In the genomic region with DNA sequence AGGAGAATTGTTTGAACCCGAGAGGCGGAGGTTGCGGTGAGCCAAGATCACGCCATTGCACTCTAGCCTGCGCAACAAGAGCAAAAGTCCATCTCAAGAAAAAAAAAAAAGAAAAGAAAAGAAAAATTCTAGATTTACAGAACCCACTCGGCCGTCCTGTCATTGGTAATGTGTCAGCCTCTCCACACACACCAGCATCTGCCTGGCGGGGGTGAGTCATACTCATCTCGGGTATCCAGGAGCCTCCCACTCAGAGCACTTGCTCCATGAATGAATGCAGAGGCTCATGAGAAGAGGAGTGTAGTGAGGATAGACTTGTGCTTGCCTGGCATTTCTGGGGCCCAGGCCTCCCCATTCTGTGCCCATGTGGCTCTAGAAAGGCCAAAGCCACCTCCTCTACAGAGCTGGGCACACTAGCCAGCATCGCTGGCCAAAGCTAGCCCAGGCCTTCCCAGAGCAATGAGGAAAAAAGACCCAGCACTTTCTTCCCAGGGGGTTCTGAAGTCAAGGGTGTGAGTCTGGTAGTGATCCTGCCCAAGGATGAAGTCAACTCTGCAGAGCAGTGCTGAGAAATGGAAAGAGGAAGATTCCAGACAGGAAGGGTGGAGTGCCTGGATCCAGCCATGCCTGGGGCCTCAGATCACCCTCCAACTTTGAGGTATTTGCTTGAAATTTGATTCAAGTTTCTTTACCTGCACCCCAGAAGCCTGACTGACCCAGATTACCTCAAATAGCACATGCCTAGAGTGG, we compare ENCODE assay signal across 1 cellular context.
TF ChIP-seq lines count a peak whose summit lies in the region.

No MANE protein-coding gene starts in this region.

TF ChIP-seq in SK-N-SH, 30 proteins besides CTCF, POLR2A, EP300 and RAD21 (continued from another document):
- TF ChIP-seq, protein P1, sequence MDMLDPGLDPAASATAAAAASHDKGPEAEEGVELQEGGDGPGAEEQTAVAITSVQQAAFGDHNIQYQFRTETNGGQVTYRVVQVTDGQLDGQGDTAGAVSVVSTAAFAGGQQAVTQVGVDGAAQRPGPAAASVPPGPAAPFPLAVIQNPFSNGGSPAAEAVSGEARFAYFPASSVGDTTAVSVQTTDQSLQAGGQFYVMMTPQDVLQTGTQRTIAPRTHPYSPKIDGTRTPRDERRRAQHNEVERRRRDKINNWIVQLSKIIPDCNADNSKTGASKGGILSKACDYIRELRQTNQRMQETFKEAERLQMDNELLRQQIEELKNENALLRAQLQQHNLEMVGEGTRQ (IDR thresholded peaks at IDR 0.05; ENCODE audit: borderline replicate concordance, low read depth, low read length) = no peak
- TF ChIP-seq NRF1 (IDR thresholded peaks at IDR 0.05; ENCODE audit: low read depth, low read length) (no peak), TEAD4 (IDR thresholded peaks at IDR 0.05; ENCODE audit: borderline replicate concordance, insufficient read depth) (no peak), FOSL2 (IDR thresholded peaks at IDR 0.05; ENCODE audit: borderline replicate concordance, low read depth) (peak; percentile 93), GATA2 (CRISPR knock-in tag; IDR thresholded peaks at IDR 0.05) (no peak), SIN3A (IDR thresholded peaks at IDR 0.05; ENCODE audit: borderline replicate concordance, low read depth, low read length) (peak; percentile 90; the same call in 1 of the 2 replicates), POLR2AphosphoS5 (IDR thresholded peaks at IDR 0.05; ENCODE audit: low read depth, low read length) (0 out of 2 replicates have a peak, but pooled peaks have one; percentile 39), TCF12 (IDR thresholded peaks at IDR 0.05) (peak; percentile 72; the same call in 1 of the 2 replicates), JUND (IDR thresholded peaks at IDR 0.05) (peak; percentile 88), RXRA (IDR thresholded peaks at IDR 0.05; ENCODE audit: borderline replicate concordance, low read depth) (no peak), RFX5 (IDR thresholded peaks at IDR 0.05; ENCODE audit: low read length) (no peak)
- TF ChIP-seq, protein P2, sequence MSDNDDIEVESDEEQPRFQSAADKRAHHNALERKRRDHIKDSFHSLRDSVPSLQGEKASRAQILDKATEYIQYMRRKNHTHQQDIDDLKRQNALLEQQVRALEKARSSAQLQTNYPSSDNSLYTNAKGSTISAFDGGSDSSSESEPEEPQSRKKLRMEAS (IDR thresholded peaks at IDR 0.05; ENCODE audit: low read depth) = peak; percentile 62
- TF ChIP-seq, protein P3, sequence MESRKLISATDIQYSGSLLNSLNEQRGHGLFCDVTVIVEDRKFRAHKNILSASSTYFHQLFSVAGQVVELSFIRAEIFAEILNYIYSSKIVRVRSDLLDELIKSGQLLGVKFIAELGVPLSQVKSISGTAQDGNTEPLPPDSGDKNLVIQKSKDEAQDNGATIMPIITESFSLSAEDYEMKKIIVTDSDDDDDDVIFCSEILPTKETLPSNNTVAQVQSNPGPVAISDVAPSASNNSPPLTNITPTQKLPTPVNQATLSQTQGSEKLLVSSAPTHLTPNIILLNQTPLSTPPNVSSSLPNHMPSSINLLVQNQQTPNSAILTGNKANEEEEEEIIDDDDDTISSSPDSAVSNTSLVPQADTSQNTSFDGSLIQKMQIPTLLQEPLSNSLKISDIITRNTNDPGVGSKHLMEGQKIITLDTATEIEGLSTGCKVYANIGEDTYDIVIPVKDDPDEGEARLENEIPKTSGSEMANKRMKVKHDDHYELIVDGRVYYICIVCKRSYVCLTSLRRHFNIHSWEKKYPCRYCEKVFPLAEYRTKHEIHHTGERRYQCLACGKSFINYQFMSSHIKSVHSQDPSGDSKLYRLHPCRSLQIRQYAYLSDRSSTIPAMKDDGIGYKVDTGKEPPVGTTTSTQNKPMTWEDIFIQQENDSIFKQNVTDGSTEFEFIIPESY (IDR thresholded peaks at IDR 0.05; ENCODE audit: borderline replicate concordance, low read depth) = no peak
- TF ChIP-seq, protein P4, sequence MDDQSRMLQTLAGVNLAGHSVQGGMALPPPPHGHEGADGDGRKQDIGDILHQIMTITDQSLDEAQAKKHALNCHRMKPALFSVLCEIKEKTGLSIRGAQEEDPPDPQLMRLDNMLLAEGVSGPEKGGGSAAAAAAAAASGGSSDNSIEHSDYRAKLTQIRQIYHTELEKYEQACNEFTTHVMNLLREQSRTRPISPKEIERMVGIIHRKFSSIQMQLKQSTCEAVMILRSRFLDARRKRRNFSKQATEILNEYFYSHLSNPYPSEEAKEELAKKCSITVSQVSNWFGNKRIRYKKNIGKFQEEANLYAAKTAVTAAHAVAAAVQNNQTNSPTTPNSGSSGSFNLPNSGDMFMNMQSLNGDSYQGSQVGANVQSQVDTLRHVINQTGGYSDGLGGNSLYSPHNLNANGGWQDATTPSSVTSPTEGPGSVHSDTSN (IDR thresholded peaks at IDR 0.05) = peak; percentile 77
